In genomic region chr14:53316504-53316903, GRCh38 we compare ENCODE assay signal across 31 cellular contexts.
"Had no signal": no experiment of that assay in that cellular context is flagged by ENCODE, and none has a peak within 500 bp of the region (broad histone marks: within the 10 kb centered on the region; RNA-seq: fewer than 3 reads in every experiment).

No MANE protein-coding gene starts in this region.

- H3K9me3 ChIP-seq: adrenal gland, ascending aorta, colonic mucosa, neutrophil had no signal

- H3K36me3 ChIP-seq: adrenal gland, ascending aorta, cardiac muscle cell, colonic mucosa, heart right ventricle, neutrophil, sigmoid colon had no signal

- H3K4me3 Mint-ChIP-seq: activated B cell treated with CpG ODN at 0.5 μM for 24 hours; activated CD8-positive, alpha-beta T cell treated with anti-CD3 and anti-CD28 coated beads for 36 hours; activated naive CD8-positive, alpha-beta T cell; brain; natural killer cell; stimulated activated memory B cell treated with anti-CD40 and anti-IgM and Interleukin-4, amounts not matched to agents 10 μg/mL and 1 μg/mL and 100 μg/mL, for 72 hours; T-helper 2 cell treated with Interferon-gamma antibody and Interleukin-4, amounts not matched to agents 5 μg/mL and 100 μg/mL, for 36 hours had no signal

- DNase-seq: activated B cell treated with CpG ODN at 0.5 μM for 24 hours; activated CD4-positive, alpha-beta T cell treated with anti-CD3 and anti-CD28 coated beads, Interleukin-2, amount 50 U/mL, for 1 hour; activated CD8-positive, alpha-beta T cell treated with anti-CD3 and anti-CD28 coated beads for 36 hours; activated naive CD4-positive, alpha-beta T cell treated with Interleukin-2 at 50 U/mL for 16 hours; activated T-cell treated with anti-CD3 and anti-CD28 coated beads, Interleukin-2, amount 50 U/mL, for 48 hours; adrenal gland; cerebellar nuclear complex; colonic mucosa; dorsolateral prefrontal cortex; effector memory CD4-positive, alpha-beta T cell; erythroblast; foreskin fibroblast; heart right ventricle; mesendoderm; natural killer cell; sigmoid colon; small intestine; stimulated activated CD4-positive, alpha-beta T cell treated with anti-CD3 and anti-CD28 coated beads, Interleukin-1b, Interleukin-23, amount 100 ng/mL, for 48 hours; stimulated activated CD4-positive, alpha-beta T cell treated with anti-CD3 and anti-CD28 coated beads, Interleukin-4, amount 100 ng/mL, for 4 hours; stimulated activated CD8-positive, alpha-beta memory T cell treated with anti-CD3 and anti-CD28 coated beads, Interleukin-4, amount 100 ng/mL, for 48 hours; T-helper 1 cell had no signal

- ATAC-seq: activated CD8-positive, alpha-beta T cell treated with anti-CD3 and anti-CD28 coated beads for 36 hours; natural killer cell; stimulated activated memory B cell treated with anti-CD40 and anti-IgM and Interleukin-4, amounts not matched to agents 10 μg/mL and 1 μg/mL and 100 μg/mL, for 72 hours had no signal

- H3K4me1 ChIP-seq: adrenal gland, ascending aorta, colonic mucosa, sigmoid colon, tibial nerve had no signal

- H3K27ac Mint-ChIP-seq: activated B cell treated with CpG ODN at 0.5 μM for 24 hours; activated CD8-positive, alpha-beta T cell treated with anti-CD3 and anti-CD28 coated beads for 36 hours; activated naive CD8-positive, alpha-beta T cell; natural killer cell; progenitor cell of endocrine pancreas; stimulated activated memory B cell treated with anti-CD40 and anti-IgM and Interleukin-4, amounts not matched to agents 10 μg/mL and 1 μg/mL and 100 μg/mL, for 72 hours; T-helper 2 cell treated with Interferon-gamma antibody and Interleukin-4, amounts not matched to agents 5 μg/mL and 100 μg/mL, for 36 hours had no signal

- H3K27ac ChIP-seq: adrenal gland, ascending aorta, cardiac muscle cell, colonic mucosa, heart right ventricle, neutrophil, sigmoid colon, tibial nerve had no signal

- H3K4me3 ChIP-seq: adrenal gland, ascending aorta, cardiac muscle cell, colonic mucosa, dorsolateral prefrontal cortex, heart right ventricle, lung, sigmoid colon, tibial nerve had no signal

- H3K27me3 ChIP-seq: adrenal gland, ascending aorta, cardiac muscle cell, colonic mucosa, dorsolateral prefrontal cortex, heart right ventricle, neutrophil, sigmoid colon, tibial nerve had no signal

- H3K27me3 Mint-ChIP-seq: activated B cell treated with CpG ODN at 0.5 μM for 24 hours; activated CD8-positive, alpha-beta T cell treated with anti-CD3 and anti-CD28 coated beads for 36 hours; activated naive CD8-positive, alpha-beta T cell; progenitor cell of endocrine pancreas; stimulated activated memory B cell treated with anti-CD40 and anti-IgM and Interleukin-4, amounts not matched to agents 10 μg/mL and 1 μg/mL and 100 μg/mL, for 72 hours had no signal

- H3K4me1 Mint-ChIP-seq: activated B cell treated with CpG ODN at 0.5 μM for 24 hours; brain; stimulated activated memory B cell treated with anti-CD40 and anti-IgM and Interleukin-4, amounts not matched to agents 10 μg/mL and 1 μg/mL and 100 μg/mL, for 72 hours had no signal
